ENCODE assay signal across 8 cellular contexts in the genomic region with DNA sequence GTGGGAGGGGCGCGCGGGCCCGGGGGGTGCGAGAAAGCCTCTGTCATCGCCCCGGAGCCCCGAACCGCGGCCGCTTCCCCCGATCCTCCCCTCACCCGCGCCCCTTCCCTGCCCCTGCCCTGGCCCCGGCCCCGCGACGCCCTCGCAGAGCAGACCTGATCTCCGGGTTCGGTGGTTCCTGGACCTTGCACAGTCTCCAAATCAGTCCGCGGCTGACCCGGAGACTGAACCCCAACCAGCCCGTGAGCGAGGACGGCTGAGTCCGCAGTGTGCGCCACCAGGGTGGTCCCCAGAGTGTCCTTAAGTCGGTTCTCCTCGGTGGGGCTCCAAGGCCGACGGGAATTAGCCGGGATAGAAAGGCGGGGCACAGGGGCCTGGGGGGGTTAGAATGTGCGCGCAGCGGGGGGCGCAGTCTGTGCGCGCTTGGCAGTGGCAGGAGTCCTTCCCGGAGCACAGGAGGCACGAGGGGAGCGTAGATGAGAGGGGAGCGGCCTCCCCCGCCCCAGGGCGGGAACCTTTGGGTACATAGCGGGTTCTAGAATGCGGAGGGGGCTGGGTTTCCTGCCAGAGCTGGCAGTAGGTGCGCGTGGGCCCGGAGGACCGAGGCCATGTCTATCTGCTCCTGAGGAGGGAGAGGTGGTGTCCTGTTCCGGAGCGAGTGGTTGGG. TPM values are rescaled to one million over a fixed set of nuclear protein-coding genes. Genes with fewer than 3 reads are reported as not detected.
DNase-seq lines count a peak whose midpoint lies in the region; ATAC-seq and TF ChIP-seq lines count a peak whose summit lies in the region.

No MANE protein-coding gene starts in this region.

- no peaks in the 10 kb centered on the region for H3K36me3 ChIP-seq in KOPT-K1 (ENCODE audit: insufficient read depth, low read length)
- H3K36me3 ChIP-seq in hepatocyte (replicated peaks; ENCODE audit: insufficient read depth, low read depth) = no peaks in the 10 kb centered on the region

- peak overlapping the region; percentile 97 for H2AFZ ChIP-seq in hepatocyte

- H3K9me3 ChIP-seq in KOPT-K1 (ENCODE audit: insufficient read depth, low read length, poor library complexity, severe bottlenecking) (no peaks in the 10 kb centered on the region), hepatocyte (ENCODE audit: low read depth) (no peaks in the 10 kb centered on the region)

- no peak for TF ChIP-seq CTCF in hepatocyte (IDR thresholded peaks at IDR 0.05; ENCODE audit: poor library complexity)

- peak; percentile 21 to 32 for ATAC-seq in activated CD4-positive, CD25-positive, alpha-beta regulatory T cell treated with anti-CD3 and anti-CD28 coated beads, Interleukin-2, amount 50 U/mL, for 24 hours

- no peaks in the 10 kb centered on the region for H3K9me3 Mint-ChIP-seq in activated naive CD8-positive, alpha-beta T cell (ENCODE audit: low read depth)

- no peaks in the 10 kb centered on the region for H3K79me2 ChIP-seq in hepatocyte

- H3K4me3 Mint-ChIP-seq in activated naive CD8-positive, alpha-beta T cell = peak overlapping the region; percentile 83

- H3K27ac ChIP-seq in KOPT-K1 (ENCODE audit: low read depth, low read length, poor library complexity, severe bottlenecking) (peak overlapping the region; percentile 50), hepatocyte (no peak overlapping the region)

- no peaks in the 10 kb centered on the region for H4K20me1 ChIP-seq in hepatocyte (ENCODE audit: insufficient read depth, poor library complexity, severe bottlenecking)

- DNase-seq in activated CD4-positive, CD25-positive, alpha-beta regulatory T cell (lab: John Stamatoyannopoulos, UW) = no peak
- DNase-seq in hepatocyte (ENCODE audit: low spot score) = no peak
- DNase-seq in skeletal muscle cell (ENCODE audit: low read depth) = no peak
- no peak for DNase-seq in SIG-M5 (lab: John Stamatoyannopoulos, UW)
- DNase-seq in NCI-H2196 (lab: John Stamatoyannopoulos, UW; ENCODE audit: unreplicated experiment) = no peak

- H3K27me3 Mint-ChIP-seq in activated naive CD8-positive, alpha-beta T cell = no peaks in the 10 kb centered on the region

- WGBS in hepatocyte (ENCODE audit: low lambda C conversion rate, missing lambda C conversion rate) = 4% methylated on average over 35 of the region's 55 CpGs

- H3K4me3 ChIP-seq in hepatocyte (peak overlapping the region; percentile 99), skeletal muscle cell (ENCODE audit: low read depth, low read length) (peak overlapping the region; percentile 71)

- peak overlapping the region; percentile 64 for H3K27ac Mint-ChIP-seq in activated naive CD8-positive, alpha-beta T cell

- H3K27me3 ChIP-seq in hepatocyte = no peaks in the 10 kb centered on the region

- no peaks in the 10 kb centered on the region for H3K9me2 ChIP-seq in hepatocyte (replicated peaks; ENCODE audit: insufficient read depth)

- H3K4me2 ChIP-seq in hepatocyte = peak overlapping the region; percentile 97

- no peaks in the 10 kb centered on the region for H3K4me1 ChIP-seq in hepatocyte (ENCODE audit: insufficient read depth)

- H3K4me1 Mint-ChIP-seq in activated naive CD8-positive, alpha-beta T cell (ENCODE audit: low read depth) = peaks cover 11% of the 10 kb centered on the region

- H3K36me3 Mint-ChIP-seq in activated naive CD8-positive, alpha-beta T cell = no peaks in the 10 kb centered on the region

RNA-seq across cellular contexts. Expression of a gene that starts 0.8 kb away (rescaled TPM):
- total RNA-seq in hepatocyte = 4.0 and 4.5 TPM in 2 replicates
- polyA plus RNA-seq in hepatocyte = 3.7 and 9.4 TPM in 2 replicates

RNA-seq across cellular contexts. Expression of a gene that starts 14.1 kb away (rescaled TPM):
- total RNA-seq in hepatocyte = 343 and 416 TPM in 2 replicates
- polyA plus RNA-seq in hepatocyte = 213 and 217 TPM in 2 replicates

RNA-seq across cellular contexts. Expression of a gene that starts 20.8 kb away (rescaled TPM):
- total RNA-seq in hepatocyte = 26.2 and 33.5 TPM in 2 replicates
- 76.3 and 84.9 TPM in 2 replicates for polyA plus RNA-seq in hepatocyte

RNA-seq across cellular contexts. Expression of a gene that starts 46.4 kb away (rescaled TPM):
- 32.4 and 39.9 TPM in 2 replicates for total RNA-seq in hepatocyte
- 78.7 and 91.8 TPM in 2 replicates for polyA plus RNA-seq in hepatocyte
